Comparison of ENCODE assay signal across 8 cellular contexts in the genomic region with DNA sequence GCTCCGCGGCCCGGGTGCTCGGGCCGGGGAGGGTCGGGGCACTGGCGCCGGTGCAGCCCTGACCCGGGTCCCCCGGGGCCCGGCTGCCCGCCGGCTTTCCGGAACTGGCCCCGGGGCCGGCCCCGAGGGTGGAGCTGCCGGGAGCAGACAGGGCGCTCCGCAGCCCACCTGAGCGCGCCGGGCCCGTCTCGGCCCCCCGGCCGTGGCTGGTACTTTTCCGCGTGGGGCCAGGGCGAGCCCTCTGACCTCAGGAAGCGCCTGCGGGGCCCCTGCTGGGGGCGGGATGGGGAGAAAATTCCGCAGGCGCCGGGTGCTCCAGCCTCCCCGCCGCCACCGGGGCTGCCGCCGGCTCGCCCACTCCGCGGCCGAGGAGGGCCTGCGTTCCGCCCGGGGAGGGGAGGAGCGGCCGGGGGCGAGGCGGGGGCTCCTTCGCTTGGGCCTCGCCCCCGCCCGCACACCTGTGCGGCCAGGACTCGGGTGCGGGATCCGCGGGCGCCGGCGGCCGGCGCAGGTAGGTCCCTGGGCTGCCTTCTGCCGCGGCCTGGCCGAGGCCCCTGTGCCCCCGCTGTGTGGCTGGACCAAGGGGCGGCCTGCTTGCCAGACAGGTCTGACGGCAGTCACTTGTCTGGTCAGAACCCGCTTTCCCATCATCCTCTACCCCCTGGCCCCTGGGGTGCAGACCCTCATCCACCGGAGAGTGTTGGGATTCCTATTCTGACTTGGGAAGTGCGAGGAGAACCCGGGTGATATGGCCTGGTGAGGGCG. TPM values are rescaled to one million over a fixed set of nuclear protein-coding genes. Genes with fewer than 3 reads are reported as not detected.
DNase-seq lines count a peak whose midpoint lies in the region; ATAC-seq and TF ChIP-seq lines count a peak whose summit lies in the region.

No MANE protein-coding gene starts in this region.

- H3K4me3 ChIP-seq in Karpas-422 (ENCODE audit: low read length) (peak overlapping the region; percentile 93), breast epithelium (peak overlapping the region; percentile 92 to 97 (median 96)), left lung (peak overlapping the region; percentile 71 to 89)

- H3K4me2 ChIP-seq in Karpas-422 (ENCODE audit: low read depth, low read length, poor library complexity, severe bottlenecking) = peak overlapping the region; percentile 95

- H3K9me3 ChIP-seq in Karpas-422 (ENCODE audit: low read length) = no peaks in the 10 kb centered on the region
- no peaks in the 10 kb centered on the region for H3K9me3 ChIP-seq in breast epithelium
- H3K9me3 ChIP-seq in left lung = no peaks in the 10 kb centered on the region

- TF ChIP-seq POLR2A in breast epithelium (IDR thresholded peaks at IDR 0.05) = no peak

- no peaks in the 10 kb centered on the region; the same call in 1 of the 2 replicates for H3K36me3 ChIP-seq in Karpas-422 (ENCODE audit: insufficient read depth, low read length)
- H3K36me3 ChIP-seq in breast epithelium = peaks cover under 1% of the 10 kb centered on the region
- H3K36me3 ChIP-seq in left lung = peaks cover 0 to 18% of the 10 kb centered on the region in 2 donors

- peak overlapping the region; percentile 19; the same call in 1 of the 2 replicates for H2AFZ ChIP-seq in Karpas-422 (ENCODE audit: low read length)

- H3K27me3 ChIP-seq in Karpas-422 (ENCODE audit: low read length) (no peaks in the 10 kb centered on the region), breast epithelium (no peaks in the 10 kb centered on the region), left lung (no peaks in the 10 kb centered on the region)

- no peaks in the 10 kb centered on the region for H4K20me1 ChIP-seq in Karpas-422 (ENCODE audit: insufficient read depth, low read depth, low read length)

- no peaks in the 10 kb centered on the region for H3K9me2 ChIP-seq in Karpas-422 (replicated peaks; ENCODE audit: insufficient read depth, low read length)

- TF ChIP-seq CTCF in breast epithelium (IDR thresholded peaks at IDR 0.05) (no peak), left lung (IDR thresholded peaks at IDR 0.05) (no peak)

- intact Hi-C loops in breast epithelium (cut with DNase I; ENCODE audit: low total_unique reads) = no loop called here
- intact Hi-C loops in left lung (cut with DNase I) = no loop called here

- peaks cover 42% of the 10 kb centered on the region for H3K4me1 ChIP-seq in Karpas-422 (ENCODE audit: low read length)
- peaks cover 4 to 31% of the 10 kb centered on the region in 2 donors for H3K4me1 ChIP-seq in breast epithelium
- peaks cover 41 to 60% of the 10 kb centered on the region in 2 donors for H3K4me1 ChIP-seq in left lung

- ATAC-seq in left lung (peak; percentile 1), GM18502 (IDR thresholded peaks at IDR 0.05; ENCODE audit: poor library complexity, unreplicated experiment) (no peak), HG02938 (IDR thresholded peaks at IDR 0.05; ENCODE audit: unreplicated experiment) (no peak)

- peak; percentile 36 for DNase-seq in NCI-H82 (lab: John Stamatoyannopoulos, UW)
- DNase-seq in NCI-H82 treated with DMSO at 0.1 percent for 48 hours (lab: John Stamatoyannopoulos, UW; ENCODE audit: unreplicated experiment) = no peak
- peak; percentile 56 for DNase-seq in Karpas-422
- no peak for DNase-seq in breast epithelium (ENCODE audit: low spot score in 2 of 2)
- peak in 1 of 2 donors; percentile 87 for DNase-seq in left lung

- peak overlapping the region; percentile 85 for H3K27ac ChIP-seq in Karpas-422 (ENCODE audit: low read length)
- H3K27ac ChIP-seq in breast epithelium = peak overlapping the region; percentile 90 to 97
- H3K27ac ChIP-seq in left lung = peak overlapping the region; percentile 96 to 97
- H3K27ac ChIP-seq in temporal lobe (ENCODE audit: low read depth, low read length) = peak overlapping the region; percentile 69

- peak overlapping the region; percentile 87 for H3K9ac ChIP-seq in Karpas-422 (ENCODE audit: low read length)

- H3K79me2 ChIP-seq in Karpas-422 (ENCODE audit: low read length) = peaks cover 32% of the 10 kb centered on the region

RNA-seq across cellular contexts. Expression of a gene that starts 3.5 kb away (rescaled TPM):
- 30.4 and 30.9 TPM in 2 replicates for total RNA-seq in Karpas-422 (2014; rRNA removed; shearing (Covaris generic); ENCODE audit: low replicate concordance)
- total RNA-seq in breast epithelium (10 to 100 TPM; 34.5 to 48.5 (median 36.4) TPM), left lung (100 to 1,000 TPM; 114 TPM), temporal lobe (14.8 TPM)

RNA-seq across cellular contexts. Expression of a gene that starts 12.4 kb away (rescaled TPM):
- 33.7 and 88.0 TPM in 2 replicates for total RNA-seq in Karpas-422 (2014; rRNA removed; shearing (Covaris generic); ENCODE audit: low replicate concordance)
- 10 to 100 TPM; 41.4 to 54.7 (median 42.3) TPM for total RNA-seq in breast epithelium
- total RNA-seq in left lung = 10 to 100 TPM; 37.6 to 65.2 TPM
- total RNA-seq in temporal lobe = 3.7 TPM

RNA-seq across cellular contexts. Expression of a gene that starts 31.2 kb away (rescaled TPM):
- 27.4 and 60.8 TPM in 2 replicates for total RNA-seq in Karpas-422 (2014; rRNA removed; shearing (Covaris generic); ENCODE audit: low replicate concordance)
- 10 to 100 TPM; 38.2 to 58.0 (median 56.9) TPM for total RNA-seq in breast epithelium
- 10 to 100 TPM; 78.6 to 86.3 TPM for total RNA-seq in left lung
- total RNA-seq in temporal lobe = 24.3 TPM

Comparison
In these comparisons a context has a peak if more than half of its experiments do, and no peak if none do; other contexts are left out.
1. DNase-seq: peak in NCI-H82 (single experiment) and Karpas-422 (single experiment); none in NCI-H82 treated with DMSO at 0.1 percent for 48 hours (single experiment) and breast epithelium (0 of 2).
2. Peak in every context shown above with its lines, with median percentiles within 50 percentile points of each other: H3K27ac ChIP-seq and H3K4me3 ChIP-seq.